9 cellular contexts compared by ENCODE assay signal in genomic region chr3:187770224-187770623, GRCh38. TPM values are rescaled to one million over a fixed set of nuclear protein-coding genes. Genes with fewer than 3 reads are reported as not detected.
DNase-seq lines count a peak whose midpoint lies in the region; ATAC-seq and TF ChIP-seq lines count a peak whose summit lies in the region.
"Had no signal": no experiment of that assay in that cellular context is flagged by ENCODE, and none has a peak within 500 bp of the region (broad histone marks: within the 10 kb centered on the region; RNA-seq: fewer than 3 reads in every experiment).

No MANE protein-coding gene starts in this region.

- no peaks in the 10 kb centered on the region for H3K9me3 Mint-ChIP-seq in activated T-cell treated with anti-CD3 and anti-CD28 coated beads, Interleukin-2, amount 50 U/mL, for 24 hours

- peak overlapping the region; percentile 89 for H3K27ac Mint-ChIP-seq in activated T-cell treated with anti-CD3 and anti-CD28 coated beads, Interleukin-2, amount 50 U/mL, for 24 hours

- no peak for TF ChIP-seq POLR2A in uterus (IDR thresholded peaks at IDR 0.05)

- H3K27me3 ChIP-seq in uterus, result no peaks in the 10 kb centered on the region

- H3K4me3 Mint-ChIP-seq in activated T-cell treated with anti-CD3 and anti-CD28 coated beads, Interleukin-2, amount 50 U/mL, for 24 hours, result no peak overlapping the region

- peak; percentile 52 for ATAC-seq in GM19395 (IDR thresholded peaks at IDR 0.05; ENCODE audit: unreplicated experiment)
- peak; percentile 40 for ATAC-seq in HG03175 (IDR thresholded peaks at IDR 0.05; ENCODE audit: unreplicated experiment)

- H3K36me3 ChIP-seq in uterus, result no peaks in the 10 kb centered on the region

- DNase-seq in DMS79 (lab: John Stamatoyannopoulos, UW) (peak; percentile 28), kidney tubule cell (ENCODE audit: low spot score) (no peak), uterus (no peak)
- no peak for DNase-seq in activated T-cell treated with anti-CD3 and anti-CD28 coated beads, Interleukin-2, amount 50 U/mL, for 24 hours
- DNase-seq in activated CD4-positive, CD25-positive, alpha-beta regulatory T cell treated with anti-CD3 and anti-CD28 coated beads, Interleukin-2, amount 50 U/mL, for 72 hours, result no peak
- DNase-seq in stimulated activated CD8-positive, alpha-beta memory T cell treated with anti-CD3 and anti-CD28 coated beads, Interleukin-4, amount 100 ng/mL, for 48 hours, result no peak
- DNase-seq: KBM-7 had no signal

- peaks cover 44% of the 10 kb centered on the region for H3K4me1 Mint-ChIP-seq in activated T-cell treated with anti-CD3 and anti-CD28 coated beads, Interleukin-2, amount 50 U/mL, for 24 hours (ENCODE audit: low read depth)

- intact Hi-C loops in uterus (cut with DNase I; ENCODE audit: low total_unique reads), result no loop called here

- no peak overlapping the region for H3K4me3 ChIP-seq in uterus

- no peaks in the 10 kb centered on the region for H3K36me3 Mint-ChIP-seq in activated T-cell treated with anti-CD3 and anti-CD28 coated beads, Interleukin-2, amount 50 U/mL, for 24 hours (ENCODE audit: low read depth)

- H3K27ac ChIP-seq in uterus, result no peak overlapping the region

- no peaks in the 10 kb centered on the region for H3K27me3 Mint-ChIP-seq in activated T-cell treated with anti-CD3 and anti-CD28 coated beads, Interleukin-2, amount 50 U/mL, for 24 hours

- no peaks in the 10 kb centered on the region for H3K9me3 ChIP-seq in uterus

- H3K4me1 ChIP-seq in uterus, result no peaks in the 10 kb centered on the region

- TF ChIP-seq CTCF in uterus (IDR thresholded peaks at IDR 0.05), result no peak

RNA-seq across cellular contexts. Expression of gene BCL6, which starts 25.0 kb away (rescaled TPM):
- 100 to 1,000 TPM in 1 of 4 donors, 10 to 100 TPM in 2, 1 to 10 TPM in 1; 6.6 to 188 (median 51.0) TPM for total RNA-seq in uterus
